In the genomic region with DNA sequence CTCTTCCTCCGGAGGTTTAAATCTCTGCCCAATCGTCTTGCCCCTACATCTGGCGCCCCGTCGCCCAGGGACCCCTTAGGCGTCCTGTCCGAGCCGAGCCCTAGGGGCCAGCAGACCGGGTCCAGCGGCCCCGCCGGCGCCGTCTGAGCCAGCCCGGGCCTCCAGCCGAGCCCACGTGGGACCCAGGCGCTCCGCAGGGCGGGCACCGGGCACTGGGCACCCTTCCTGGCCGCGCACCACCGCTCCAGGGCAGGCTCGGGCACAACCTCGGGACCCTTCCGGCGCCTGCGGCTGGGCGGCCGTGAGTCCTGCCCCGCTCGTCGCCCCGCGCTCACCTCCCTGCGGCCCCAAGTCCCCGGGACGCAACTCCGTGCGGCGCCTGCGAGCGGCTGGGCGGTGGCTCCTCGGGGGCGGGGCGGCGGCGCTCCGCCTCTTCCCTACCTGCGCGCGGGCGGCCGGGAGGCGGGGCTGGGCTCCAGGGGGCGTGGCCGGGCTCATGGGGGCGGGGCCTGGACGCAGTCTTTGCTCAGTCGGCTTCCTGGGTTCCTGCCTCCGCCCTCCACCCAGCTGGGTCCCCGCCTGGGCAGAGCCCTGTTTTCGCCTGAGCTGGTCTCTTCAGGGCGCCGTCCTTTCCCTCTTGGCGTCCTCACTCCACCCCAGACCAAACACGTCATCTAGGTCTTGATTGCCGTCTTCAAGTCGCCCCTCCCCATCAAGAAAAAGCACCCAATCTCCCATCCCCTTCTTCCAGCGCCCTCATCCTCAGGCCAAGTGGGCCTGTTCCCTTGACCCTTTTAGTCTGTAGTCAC, we compare ENCODE assay signal across 1 cellular context.
A peak's percentile ranks its signal among the peaks of the same experiment; 100 is the strongest.
TF ChIP-seq lines count a peak whose summit lies in the region.

A gene (minus strand): TSS at position 406 of the 809 bp plus-strand sequence. CDS start 19,899 bp downstream, outside the sequence.

TF ChIP-seq in K562, 482 proteins besides CTCF, POLR2A, EP300 and RAD21 (continued from another document and continues in another):
- TF ChIP-seq, protein P1, sequence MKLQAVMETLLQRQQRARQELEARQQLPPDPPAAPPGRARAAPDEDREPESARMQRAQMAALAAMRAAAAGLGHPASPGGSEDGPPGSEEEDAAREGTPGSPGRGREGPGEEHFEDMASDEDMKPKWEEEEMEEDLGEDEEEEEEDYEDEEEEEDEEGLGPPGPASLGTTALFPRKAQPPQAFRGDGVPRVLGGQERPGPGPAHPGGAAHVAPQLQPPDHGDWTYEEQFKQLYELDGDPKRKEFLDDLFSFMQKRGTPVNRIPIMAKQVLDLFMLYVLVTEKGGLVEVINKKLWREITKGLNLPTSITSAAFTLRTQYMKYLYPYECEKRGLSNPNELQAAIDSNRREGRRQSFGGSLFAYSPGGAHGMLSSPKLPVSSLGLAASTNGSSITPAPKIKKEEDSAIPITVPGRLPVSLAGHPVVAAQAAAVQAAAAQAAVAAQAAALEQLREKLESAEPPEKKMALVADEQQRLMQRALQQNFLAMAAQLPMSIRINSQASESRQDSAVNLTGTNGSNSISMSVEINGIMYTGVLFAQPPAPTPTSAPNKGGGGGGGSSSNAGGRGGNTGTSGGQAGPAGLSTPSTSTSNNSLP (IDR thresholded peaks at IDR 0.05; ENCODE audit: borderline replicate concordance, low read depth, low read length), result no peak
- TF ChIP-seq, protein P2, sequence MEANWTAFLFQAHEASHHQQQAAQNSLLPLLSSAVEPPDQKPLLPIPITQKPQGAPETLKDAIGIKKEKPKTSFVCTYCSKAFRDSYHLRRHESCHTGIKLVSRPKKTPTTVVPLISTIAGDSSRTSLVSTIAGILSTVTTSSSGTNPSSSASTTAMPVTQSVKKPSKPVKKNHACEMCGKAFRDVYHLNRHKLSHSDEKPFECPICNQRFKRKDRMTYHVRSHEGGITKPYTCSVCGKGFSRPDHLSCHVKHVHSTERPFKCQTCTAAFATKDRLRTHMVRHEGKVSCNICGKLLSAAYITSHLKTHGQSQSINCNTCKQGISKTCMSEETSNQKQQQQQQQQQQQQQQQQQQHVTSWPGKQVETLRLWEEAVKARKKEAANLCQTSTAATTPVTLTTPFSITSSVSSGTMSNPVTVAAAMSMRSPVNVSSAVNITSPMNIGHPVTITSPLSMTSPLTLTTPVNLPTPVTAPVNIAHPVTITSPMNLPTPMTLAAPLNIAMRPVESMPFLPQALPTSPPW (CRISPR knock-in tag; IDR thresholded peaks at IDR 0.05), result peak; percentile 69
- TF ChIP-seq FUS (optimal IDR thresholded peaks at IDR 0.05; ENCODE audit: low read depth, low read length) (peak; percentile 53), HDAC8 (tag; IDR thresholded peaks at IDR 0.05) (0 out of 2 replicates have a peak, but pooled peaks have one; percentile 23), PHF20 (IDR thresholded peaks at IDR 0.05; ENCODE audit: partially characterized antibody) (peak; percentile 10), JUN (IDR thresholded peaks at IDR 0.05; ENCODE audit: borderline replicate concordance, low read depth, low read length) (no peak), JUN (CRISPR knock-in tag; IDR thresholded peaks at IDR 0.05; ENCODE audit: borderline replicate concordance) (0 out of 2 replicates have a peak, but pooled peaks have one; percentile 43), HNRNPL (IDR thresholded peaks at IDR 0.05; ENCODE audit: low read depth, low read length) (peak; percentile 94), CBX3 (IDR thresholded peaks at IDR 0.05; ENCODE audit: borderline replicate concordance in 1 of 2, low read length in 2 of 2) (no peak), ATF7 (IDR thresholded peaks at IDR 0.05) (peak; percentile 34; the same call in 1 of the 2 replicates), RBBP5 (IDR thresholded peaks at IDR 0.05; ENCODE audit: borderline replicate concordance, insufficient read depth, low read length, poor library complexity, severe bottlenecking) (peak; percentile 36), LEF1 (IDR thresholded peaks at IDR 0.05) (no peak), ZNF778 (CRISPR knock-in tag; IDR thresholded peaks at IDR 0.05) (no peak), ZNF263 (CRISPR knock-in tag; IDR thresholded peaks at IDR 0.05; ENCODE audit: borderline replicate concordance) (0 out of 2 replicates have a peak, but pooled peaks have one; percentile 44), NONO (IDR thresholded peaks at IDR 0.05; ENCODE audit: low read depth in 2 of 2, low read length in 1 of 2) (0 out of 4 replicates have a peak, but pooled peaks of 1 of the 2 experiments have one; percentile 39), TCF3 (CRISPR knock-in tag; IDR thresholded peaks at IDR 0.05) (no peak), KDM5B (IDR thresholded peaks at IDR 0.05; ENCODE audit: insufficient replicate concordance, low read depth, low read length) (peak; percentile 76), RBFOX2 (IDR thresholded peaks at IDR 0.05; ENCODE audit: low read depth, low read length) (peak; percentile 65), SAFB2 (IDR thresholded peaks at IDR 0.05; ENCODE audit: borderline replicate concordance, low read depth, low read length, severe bottlenecking) (no peak), CXXC5 (CRISPR knock-in tag; IDR thresholded peaks at IDR 0.05) (peak; percentile 79), KDM2B (CRISPR knock-in tag; IDR thresholded peaks at IDR 0.05) (0 out of 2 replicates have a peak, but pooled peaks have one; percentile 10), HDGF (IDR thresholded peaks at IDR 0.05) (0 out of 2 replicates have a peak, but pooled peaks have one; percentile 74), GATAD2B (IDR thresholded peaks at IDR 0.05; ENCODE audit: borderline replicate concordance) (peak; percentile 68; the same call in 1 of the 2 replicates), FIP1L1 (IDR thresholded peaks at IDR 0.05; ENCODE audit: low read depth, low read length, poor library complexity, severe bottlenecking) (peak; percentile 36), POLR2B (IDR thresholded peaks at IDR 0.05; ENCODE audit: low read depth, partially characterized antibody) (peak; percentile 43), ADNP (tag; IDR thresholded peaks at IDR 0.05) (no peak), CREM (IDR thresholded peaks at IDR 0.05; ENCODE audit: low read depth) (peak; percentile 23; the same call in 1 of the 2 replicates), HSF4 (CRISPR knock-in tag; IDR thresholded peaks at IDR 0.05; ENCODE audit: borderline replicate concordance) (no peak), ZBTB7A (IDR thresholded peaks at IDR 0.05; ENCODE audit: borderline replicate concordance, control insufficient read depth, low read depth, low read length) (peak; percentile 52; the same call in 1 of the 2 replicates), SAP30 (IDR thresholded peaks at IDR 0.05; ENCODE audit: borderline replicate concordance, insufficient read depth, low read depth, low read length, poor library complexity, severe bottlenecking) (peak; percentile 52), ZNF644 (tag; IDR thresholded peaks at IDR 0.05; ENCODE audit: low read depth) (no peak), CTBP1 (IDR thresholded peaks at IDR 0.05; ENCODE audit: borderline replicate concordance) (peak; percentile 91), NRF1 (conservative IDR thresholded peaks at IDR 0.05 in 1 of 2, IDR thresholded peaks at IDR 0.05 in 1 of 2) (peak in 1 of 2 experiments; percentile 79; a peak in 3 of 4 replicates)
- TF ChIP-seq, protein P3, sequence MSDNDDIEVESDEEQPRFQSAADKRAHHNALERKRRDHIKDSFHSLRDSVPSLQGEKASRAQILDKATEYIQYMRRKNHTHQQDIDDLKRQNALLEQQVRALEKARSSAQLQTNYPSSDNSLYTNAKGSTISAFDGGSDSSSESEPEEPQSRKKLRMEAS (CRISPR knock-in tag; IDR thresholded peaks at IDR 0.05), result peak; percentile 63
- TF ChIP-seq, protein P4, sequence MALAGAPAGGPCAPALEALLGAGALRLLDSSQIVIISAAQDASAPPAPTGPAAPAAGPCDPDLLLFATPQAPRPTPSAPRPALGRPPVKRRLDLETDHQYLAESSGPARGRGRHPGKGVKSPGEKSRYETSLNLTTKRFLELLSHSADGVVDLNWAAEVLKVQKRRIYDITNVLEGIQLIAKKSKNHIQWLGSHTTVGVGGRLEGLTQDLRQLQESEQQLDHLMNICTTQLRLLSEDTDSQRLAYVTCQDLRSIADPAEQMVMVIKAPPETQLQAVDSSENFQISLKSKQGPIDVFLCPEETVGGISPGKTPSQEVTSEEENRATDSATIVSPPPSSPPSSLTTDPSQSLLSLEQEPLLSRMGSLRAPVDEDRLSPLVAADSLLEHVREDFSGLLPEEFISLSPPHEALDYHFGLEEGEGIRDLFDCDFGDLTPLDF (CRISPR knock-in tag; IDR thresholded peaks at IDR 0.05), result 0 out of 2 replicates have a peak, but pooled peaks have one; percentile 13
- TF ChIP-seq, protein P5, sequence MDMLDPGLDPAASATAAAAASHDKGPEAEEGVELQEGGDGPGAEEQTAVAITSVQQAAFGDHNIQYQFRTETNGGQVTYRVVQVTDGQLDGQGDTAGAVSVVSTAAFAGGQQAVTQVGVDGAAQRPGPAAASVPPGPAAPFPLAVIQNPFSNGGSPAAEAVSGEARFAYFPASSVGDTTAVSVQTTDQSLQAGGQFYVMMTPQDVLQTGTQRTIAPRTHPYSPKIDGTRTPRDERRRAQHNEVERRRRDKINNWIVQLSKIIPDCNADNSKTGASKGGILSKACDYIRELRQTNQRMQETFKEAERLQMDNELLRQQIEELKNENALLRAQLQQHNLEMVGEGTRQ (CRISPR knock-in tag; IDR thresholded peaks at IDR 0.05), result 0 out of 2 replicates have a peak, but pooled peaks have one; percentile 9
- TF ChIP-seq, protein P6, sequence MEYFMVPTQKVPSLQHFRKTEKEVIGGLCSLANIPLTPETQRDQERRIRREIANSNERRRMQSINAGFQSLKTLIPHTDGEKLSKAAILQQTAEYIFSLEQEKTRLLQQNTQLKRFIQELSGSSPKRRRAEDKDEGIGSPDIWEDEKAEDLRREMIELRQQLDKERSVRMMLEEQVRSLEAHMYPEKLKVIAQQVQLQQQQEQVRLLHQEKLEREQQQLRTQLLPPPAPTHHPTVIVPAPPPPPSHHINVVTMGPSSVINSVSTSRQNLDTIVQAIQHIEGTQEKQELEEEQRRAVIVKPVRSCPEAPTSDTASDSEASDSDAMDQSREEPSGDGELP (CRISPR knock-in tag; IDR thresholded peaks at IDR 0.05; ENCODE audit: borderline replicate concordance), result peak; percentile 84
- TF ChIP-seq, protein P7, sequence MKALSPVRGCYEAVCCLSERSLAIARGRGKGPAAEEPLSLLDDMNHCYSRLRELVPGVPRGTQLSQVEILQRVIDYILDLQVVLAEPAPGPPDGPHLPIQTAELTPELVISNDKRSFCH (CRISPR knock-in tag; IDR thresholded peaks at IDR 0.05), result no peak
- TF ChIP-seq, protein P7 (tag; IDR thresholded peaks at IDR 0.05), result peak; percentile 46; the same call in 1 of the 2 replicates
- TF ChIP-seq, protein P8, sequence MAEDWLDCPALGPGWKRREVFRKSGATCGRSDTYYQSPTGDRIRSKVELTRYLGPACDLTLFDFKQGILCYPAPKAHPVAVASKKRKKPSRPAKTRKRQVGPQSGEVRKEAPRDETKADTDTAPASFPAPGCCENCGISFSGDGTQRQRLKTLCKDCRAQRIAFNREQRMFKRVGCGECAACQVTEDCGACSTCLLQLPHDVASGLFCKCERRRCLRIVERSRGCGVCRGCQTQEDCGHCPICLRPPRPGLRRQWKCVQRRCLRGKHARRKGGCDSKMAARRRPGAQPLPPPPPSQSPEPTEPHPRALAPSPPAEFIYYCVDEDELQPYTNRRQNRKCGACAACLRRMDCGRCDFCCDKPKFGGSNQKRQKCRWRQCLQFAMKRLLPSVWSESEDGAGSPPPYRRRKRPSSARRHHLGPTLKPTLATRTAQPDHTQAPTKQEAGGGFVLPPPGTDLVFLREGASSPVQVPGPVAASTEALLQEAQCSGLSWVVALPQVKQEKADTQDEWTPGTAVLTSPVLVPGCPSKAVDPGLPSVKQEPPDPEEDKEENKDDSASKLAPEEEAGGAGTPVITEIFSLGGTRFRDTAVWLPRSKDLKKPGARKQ (CRISPR knock-in tag; IDR thresholded peaks at IDR 0.05), result no peak
- TF ChIP-seq, protein P9, sequence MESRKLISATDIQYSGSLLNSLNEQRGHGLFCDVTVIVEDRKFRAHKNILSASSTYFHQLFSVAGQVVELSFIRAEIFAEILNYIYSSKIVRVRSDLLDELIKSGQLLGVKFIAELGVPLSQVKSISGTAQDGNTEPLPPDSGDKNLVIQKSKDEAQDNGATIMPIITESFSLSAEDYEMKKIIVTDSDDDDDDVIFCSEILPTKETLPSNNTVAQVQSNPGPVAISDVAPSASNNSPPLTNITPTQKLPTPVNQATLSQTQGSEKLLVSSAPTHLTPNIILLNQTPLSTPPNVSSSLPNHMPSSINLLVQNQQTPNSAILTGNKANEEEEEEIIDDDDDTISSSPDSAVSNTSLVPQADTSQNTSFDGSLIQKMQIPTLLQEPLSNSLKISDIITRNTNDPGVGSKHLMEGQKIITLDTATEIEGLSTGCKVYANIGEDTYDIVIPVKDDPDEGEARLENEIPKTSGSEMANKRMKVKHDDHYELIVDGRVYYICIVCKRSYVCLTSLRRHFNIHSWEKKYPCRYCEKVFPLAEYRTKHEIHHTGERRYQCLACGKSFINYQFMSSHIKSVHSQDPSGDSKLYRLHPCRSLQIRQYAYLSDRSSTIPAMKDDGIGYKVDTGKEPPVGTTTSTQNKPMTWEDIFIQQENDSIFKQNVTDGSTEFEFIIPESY (CRISPR knock-in tag; IDR thresholded peaks at IDR 0.05), result no peak
- TF ChIP-seq, protein P10, sequence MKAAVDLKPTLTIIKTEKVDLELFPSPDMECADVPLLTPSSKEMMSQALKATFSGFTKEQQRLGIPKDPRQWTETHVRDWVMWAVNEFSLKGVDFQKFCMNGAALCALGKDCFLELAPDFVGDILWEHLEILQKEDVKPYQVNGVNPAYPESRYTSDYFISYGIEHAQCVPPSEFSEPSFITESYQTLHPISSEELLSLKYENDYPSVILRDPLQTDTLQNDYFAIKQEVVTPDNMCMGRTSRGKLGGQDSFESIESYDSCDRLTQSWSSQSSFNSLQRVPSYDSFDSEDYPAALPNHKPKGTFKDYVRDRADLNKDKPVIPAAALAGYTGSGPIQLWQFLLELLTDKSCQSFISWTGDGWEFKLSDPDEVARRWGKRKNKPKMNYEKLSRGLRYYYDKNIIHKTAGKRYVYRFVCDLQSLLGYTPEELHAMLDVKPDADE (conservative IDR thresholded peaks at IDR 0.05; ENCODE audit: control insufficient read depth, low read depth, low read length), result peak; percentile 68; the same call in 1 of the 2 replicates
- TF ChIP-seq, protein P11, sequence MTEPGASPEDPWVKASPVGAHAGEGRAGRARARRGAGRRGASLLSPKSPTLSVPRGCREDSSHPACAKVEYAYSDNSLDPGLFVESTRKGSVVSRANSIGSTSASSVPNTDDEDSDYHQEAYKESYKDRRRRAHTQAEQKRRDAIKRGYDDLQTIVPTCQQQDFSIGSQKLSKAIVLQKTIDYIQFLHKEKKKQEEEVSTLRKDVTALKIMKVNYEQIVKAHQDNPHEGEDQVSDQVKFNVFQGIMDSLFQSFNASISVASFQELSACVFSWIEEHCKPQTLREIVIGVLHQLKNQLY (CRISPR knock-in tag; conservative IDR thresholded peaks at IDR 0.05), result no peak
- TF ChIP-seq, protein P12, sequence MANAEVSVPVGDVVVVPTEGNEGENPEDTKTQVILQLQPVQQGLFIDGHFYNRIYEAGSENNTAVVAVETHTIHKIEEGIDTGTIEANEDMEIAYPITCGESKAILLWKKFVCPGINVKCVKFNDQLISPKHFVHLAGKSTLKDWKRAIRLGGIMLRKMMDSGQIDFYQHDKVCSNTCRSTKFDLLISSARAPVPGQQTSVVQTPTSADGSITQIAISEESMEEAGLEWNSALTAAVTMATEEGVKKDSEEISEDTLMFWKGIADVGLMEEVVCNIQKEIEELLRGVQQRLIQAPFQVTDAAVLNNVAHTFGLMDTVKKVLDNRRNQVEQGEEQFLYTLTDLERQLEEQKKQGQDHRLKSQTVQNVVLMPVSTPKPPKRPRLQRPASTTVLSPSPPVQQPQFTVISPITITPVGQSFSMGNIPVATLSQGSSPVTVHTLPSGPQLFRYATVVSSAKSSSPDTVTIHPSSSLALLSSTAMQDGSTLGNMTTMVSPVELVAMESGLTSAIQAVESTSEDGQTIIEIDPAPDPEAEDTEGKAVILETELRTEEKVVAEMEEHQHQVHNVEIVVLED (CRISPR knock-in tag; IDR thresholded peaks at IDR 0.05), result peak; percentile 47; the same call in 1 of the 2 replicates
